ENCODE assay signal across 15 cellular contexts in genomic region chr1:206502403-206502802, GRCh38. TPM values are rescaled to one million over a fixed set of nuclear protein-coding genes. Genes with fewer than 3 reads are reported as not detected.
DNase-seq lines count a peak whose midpoint lies in the region; ATAC-seq and TF ChIP-seq lines count a peak whose summit lies in the region.
"Had no signal": no experiment of that assay in that cellular context is flagged by ENCODE, and none has a peak within 500 bp of the region (broad histone marks: within the 10 kb centered on the region; RNA-seq: fewer than 3 reads in every experiment).

No MANE protein-coding gene starts in this region.

- no peak overlapping the region for H2BK120ac ChIP-seq in mesenchymal stem cell (ENCODE audit: low read depth, low read length)

- H3K4me3 ChIP-seq in GM23248 (no peak overlapping the region), ascending aorta (no peak overlapping the region), mesenchymal stem cell (ENCODE audit: insufficient read depth in 1 of 2, low read depth in 1 of 2, low read length in 2 of 2) (no peak overlapping the region), upper lobe of left lung (no peak overlapping the region)
- H3K4me3 ChIP-seq: SJCRH30 had no signal

- intact Hi-C loops in ascending aorta (cut with DNase I) = loop anchor here (5.0 to 10.0 kb wide), 4 partner anchors 220 to 1722 kb away; partner anchors contain the start of genes PFKFB2 and YOD1

- H3K27me3 ChIP-seq in GM23248 (replicated peaks; ENCODE audit: insufficient read depth) (no peaks in the 10 kb centered on the region), ascending aorta (no peaks in the 10 kb centered on the region), mesenchymal stem cell (ENCODE audit: control insufficient read depth in 1 of 2, insufficient read depth in 1 of 2, low read length in 2 of 2) (peaks cover 0 to 24% of the 10 kb centered on the region in 2 experiments), upper lobe of left lung (peaks cover 0 to 6% (median 2%) of the 10 kb centered on the region in 4 donors)
- H3K27me3 ChIP-seq: SJCRH30 had no signal

- H3K9me3 ChIP-seq in GM23248 (ENCODE audit: low read depth) = no peaks in the 10 kb centered on the region
- H3K9me3 ChIP-seq in ascending aorta = no peaks in the 10 kb centered on the region
- no peaks in the 10 kb centered on the region for H3K9me3 ChIP-seq in mesenchymal stem cell (ENCODE audit: control insufficient read depth, low read length)
- no peaks in the 10 kb centered on the region for H3K9me3 ChIP-seq in upper lobe of left lung
- H3K9me3 ChIP-seq: Caco-2, SJCRH30 had no signal

- H3K23ac ChIP-seq in mesenchymal stem cell (ENCODE audit: low read length in 2 of 2) = no peak overlapping the region

- no peak overlapping the region for H2BK5ac ChIP-seq in mesenchymal stem cell (ENCODE audit: low read depth, low read length, poor library complexity, severe bottlenecking)

- H3K4me1 Mint-ChIP-seq in endothelial cell (ENCODE audit: unreplicated experiment) = peaks cover 17% of the 10 kb centered on the region

- no peak for TF ChIP-seq POLR2A in upper lobe of left lung (IDR thresholded peaks at IDR 0.05)

- H4K8ac ChIP-seq in mesenchymal stem cell (ENCODE audit: low read length) = no peak overlapping the region

- H3K36me3 ChIP-seq in GM23248 (ENCODE audit: low read depth) (no peaks in the 10 kb centered on the region), ascending aorta (no peaks in the 10 kb centered on the region), mesenchymal stem cell (ENCODE audit: control insufficient read depth in 1 of 2, insufficient read depth in 2 of 2, low read depth in 1 of 2, low read length in 2 of 2) (peaks cover 5 to 7% of the 10 kb centered on the region in 2 experiments), upper lobe of left lung (no peaks in the 10 kb centered on the region)
- H3K36me3 ChIP-seq: SJCRH30 had no signal

- no peak overlapping the region for H3K9ac ChIP-seq in GM23248
- H3K9ac ChIP-seq in mesenchymal stem cell (ENCODE audit: low read length) = no peak overlapping the region

- no peak overlapping the region for H3K27ac ChIP-seq in GM23248
- H3K27ac ChIP-seq in ascending aorta = peak overlapping the region; percentile 62 to 85
- H3K27ac ChIP-seq in mesenchymal stem cell (ENCODE audit: low read length, poor library complexity, severe bottlenecking) = no peak overlapping the region
- H3K27ac ChIP-seq in upper lobe of left lung = peak overlapping the region in 3 of 4 donors; percentile 66 to 84 (median 73)

- H3K36me3 Mint-ChIP-seq in endothelial cell (ENCODE audit: low read depth, unreplicated experiment) = peaks cover 5% of the 10 kb centered on the region

- no peak overlapping the region for H3K14ac ChIP-seq in mesenchymal stem cell (ENCODE audit: low read length in 2 of 2)

- H3K27me3 Mint-ChIP-seq in endothelial cell (ENCODE audit: unreplicated experiment) = peaks cover 12% of the 10 kb centered on the region

- DNase-seq in GM23248 (no peak), ascending aorta (ENCODE audit: low spot score in 2 of 2) (no peak), mesenchymal stem cell (no peak), upper lobe of left lung (no peak), endothelial cell (ENCODE audit: low spot score) (no peak), NCI-H446 treated with DMSO at 0.1 percent for 48 hours (lab: John Stamatoyannopoulos, UW) (no peak), NCI-H524 treated with DMSO at 0.1 percent for 48 hours (lab: John Stamatoyannopoulos, UW) (no peak)
- DNase-seq: Caco-2, H9, MV-4-11, NCI-H1694 treated with DMSO at 0.1 percent for 48 hours, NCI-H526, PC-3, SJCRH30 had no signal

- H4K91ac ChIP-seq in mesenchymal stem cell (ENCODE audit: low read length) = peak overlapping the region; percentile 59

- peak overlapping the region in 1 of 2 experiments; percentile 57 for H2BK12ac ChIP-seq in mesenchymal stem cell (ENCODE audit: low read length in 2 of 2)

- in situ Hi-C loops in GM23248 (cut with MboI) = loop anchor here (10.0 kb wide), 1 partner anchor 82 kb away; no protein-coding TSS in a partner anchor

- H2AFZ ChIP-seq in GM23248 = no peak overlapping the region
- no peak overlapping the region for H2AFZ ChIP-seq in mesenchymal stem cell (ENCODE audit: low read depth, low read length)

- TF ChIP-seq CTCF in ascending aorta (IDR thresholded peaks at IDR 0.05) (no peak), upper lobe of left lung (IDR thresholded peaks at IDR 0.05) (no peak), endothelial cell (IDR thresholded peaks at IDR 0.05; ENCODE audit: unreplicated experiment) (no peak)

- H3K4me1 ChIP-seq in GM23248 (ENCODE audit: insufficient read depth) (peaks cover 37% of the 10 kb centered on the region), ascending aorta (peaks cover 0 to 48% of the 10 kb centered on the region in 2 donors), mesenchymal stem cell (ENCODE audit: control insufficient read depth, insufficient read depth, low read depth, low read length) (peaks cover 25% of the 10 kb centered on the region), upper lobe of left lung (peaks cover 35 to 63% (median 52%) of the 10 kb centered on the region in 4 donors)

- H3K27ac Mint-ChIP-seq in endothelial cell (ENCODE audit: unreplicated experiment) = no peak overlapping the region
- H3K27ac Mint-ChIP-seq: H9 had no signal

- no peak overlapping the region for H2AK5ac ChIP-seq in mesenchymal stem cell (ENCODE audit: low read length, severe bottlenecking)

- no peaks in the 10 kb centered on the region for H3K9me2 ChIP-seq in GM23248 (ENCODE audit: insufficient read depth)

- no peaks in the 10 kb centered on the region for H3K79me2 ChIP-seq in GM23248 (ENCODE audit: insufficient read depth)

- H3K79me1 ChIP-seq in mesenchymal stem cell (replicated peaks; ENCODE audit: low read length, poor library complexity, severe bottlenecking) = no peaks in the 10 kb centered on the region

- H3K4me2 ChIP-seq in GM23248 (ENCODE audit: unreplicated experiment) = peak overlapping the region; percentile 73
- no peak overlapping the region for H3K4me2 ChIP-seq in mesenchymal stem cell (ENCODE audit: low read length, poor library complexity, severe bottlenecking)

- WGBS in GM23248 (ENCODE audit: low coverage in 1 of 2, low lambda C conversion rate in 2 of 2, missing lambda C conversion rate in 2 of 2), 2 experiments = 83% methylated on average over 2 of the region's 2 CpGs
- 89% methylated on average over 2 of the region's 2 CpGs for WGBS in mesenchymal stem cell
- WGBS in upper lobe of left lung, 2 donors = 90 to 100% methylated on average over 2 of the region's 2 CpGs

- H3K9me3 Mint-ChIP-seq in endothelial cell (ENCODE audit: unreplicated experiment) = no peaks in the 10 kb centered on the region
- H3K9me3 Mint-ChIP-seq: H9 had no signal

- H3K4ac ChIP-seq in mesenchymal stem cell (ENCODE audit: low read depth in 1 of 2, low read length in 2 of 2) = no peak overlapping the region

- H3K4me3 Mint-ChIP-seq in endothelial cell (ENCODE audit: unreplicated experiment) = no peak overlapping the region
- H3K4me3 Mint-ChIP-seq: CD14-positive monocyte, H9 had no signal

- H4K20me1 ChIP-seq in GM23248 (ENCODE audit: insufficient read depth) = no peaks in the 10 kb centered on the region

- TF ChIP-seq EP300 in upper lobe of left lung (IDR thresholded peaks at IDR 0.05) = no peak

- H3F3A ChIP-seq in GM23248 (ENCODE audit: insufficient read depth) = peaks cover 41% of the 10 kb centered on the region

- H3K18ac ChIP-seq in mesenchymal stem cell (ENCODE audit: low read depth in 1 of 2, low read length in 2 of 2) = peak overlapping the region in 1 of 2 experiments; percentile 2

- ATAC-seq in upper lobe of left lung (ENCODE audit: low FRiP score in 2 of 2) = no peak
- ATAC-seq: PC-3 had no signal

- no peak overlapping the region for H2BK15ac ChIP-seq in mesenchymal stem cell (ENCODE audit: low read depth, poor library complexity, severe bottlenecking)

RNA-seq across cellular contexts. Expression of gene RASSF5, which starts 4.9 kb away (rescaled TPM):
- 0.22 and 0.89 TPM in 2 replicates for total RNA-seq in GM23248 (2014; rRNA removed; shearing (Covaris generic))
- 0.28 and 0.48 TPM in 2 replicates for polyA plus RNA-seq in GM23248 (2016; fragmentation: Nextera tagmentation; extraction: Ambion mirVana)
- total RNA-seq in ascending aorta = 8.9 TPM
- polyA plus RNA-seq in mesenchymal stem cell (2013, experiment 1 of 2) = 0.93 TPM
- polyA plus RNA-seq in mesenchymal stem cell (2013, experiment 2 of 2) = 1.2 TPM
- total RNA-seq in upper lobe of left lung = 10 to 100 TPM; 47.2 to 61.1 (median 54.9) TPM
- 1.2 TPM for total RNA-seq in endothelial cell (ENCODE audit: unreplicated experiment)

RNA-seq across cellular contexts. Expression of gene IKBKE, which starts 32.1 kb away (rescaled TPM):
- 12.5 and 17.7 TPM in 2 replicates for total RNA-seq in GM23248 (2014; rRNA removed; shearing (Covaris generic))
- 13.4 and 14.5 TPM in 2 replicates for polyA plus RNA-seq in GM23248 (2016; fragmentation: Nextera tagmentation; extraction: Ambion mirVana)
- 6.3 TPM for total RNA-seq in ascending aorta
- polyA plus RNA-seq in mesenchymal stem cell (2013, experiment 1 of 2) = 15.5 TPM
- polyA plus RNA-seq in mesenchymal stem cell (2013, experiment 2 of 2) = 15.3 TPM
- total RNA-seq in upper lobe of left lung = 10 to 100 TPM in 2 of 6 donors, 1 to 10 TPM in 4; 7.4 to 25.1 (median 9.2) TPM
- total RNA-seq in endothelial cell (ENCODE audit: unreplicated experiment) = 20.9 TPM

Comparison
In these comparisons a context has a peak if more than half of its experiments do, and no peak if none do; other contexts are left out.
1. H3K27ac ChIP-seq: peak in ascending aorta (2 of 2) and upper lobe of left lung (3 of 4); none in GM23248 (single experiment) and mesenchymal stem cell (single experiment).